ENCODE assay signal across 27 cellular contexts in the genomic region with DNA sequence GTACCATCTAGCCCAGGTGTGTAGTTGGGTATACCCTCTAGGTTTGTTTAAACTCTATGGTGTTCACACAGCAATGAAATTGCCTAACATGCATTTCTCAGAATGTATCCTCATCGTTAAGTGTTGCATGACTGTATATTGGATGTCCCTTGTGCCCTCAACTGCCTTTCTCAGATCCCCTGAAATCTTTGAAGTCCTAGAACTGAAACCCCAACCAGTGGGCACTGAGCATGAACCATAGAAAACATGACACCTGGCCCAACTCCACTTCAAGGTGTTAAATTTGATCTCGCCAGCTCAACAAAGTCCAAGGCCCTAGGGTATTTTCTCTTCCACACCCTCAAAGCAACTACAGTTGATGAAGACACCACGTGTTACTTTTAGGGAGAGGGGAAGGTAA. TPM values are rescaled to one million over a fixed set of nuclear protein-coding genes. Genes with fewer than 3 reads are reported as not detected.
"Had no signal": no experiment of that assay in that cellular context is flagged by ENCODE, and none has a peak within 500 bp of the region (broad histone marks: within the 10 kb centered on the region; RNA-seq: fewer than 3 reads in every experiment).

No MANE protein-coding gene starts in this region.

- H3K9me3 ChIP-seq: ovary, right lobe of liver, thoracic aorta, thyroid gland, vagina had no signal

- H3K9me3 Mint-ChIP-seq: natural killer cell treated with Interleukin-12 subunit alpha and Interleukin-12 subunit beta and Interleukin-15 and Interleukin-18, amount 100 ng/mL, for 72 hours had no signal

- H3K79me2 ChIP-seq: parathyroid adenoma had no signal

- H3K27ac Mint-ChIP-seq: natural killer cell treated with Interleukin-12 subunit alpha and Interleukin-12 subunit beta and Interleukin-15 and Interleukin-18, amount 100 ng/mL, for 72 hours; progenitor cell of endocrine pancreas; stimulated activated effector memory CD8-positive, alpha-beta T cell treated with anti-CD3 and anti-CD28 coated beads, Interleukin-12 subunit alpha, Interleukin-12 subunit beta, amount 100 ng/mL, for 72 hours; stimulated activated naive B cell treated with anti-CD40 and anti-IgM and Interleukin-4, amounts not matched to agents 10 μg/mL and 1 μg/mL and 100 μg/mL, for 72 hours had no signal

- H3K4me3 ChIP-seq: neural progenitor cell, ovary, psoas muscle, right lobe of liver, sigmoid colon, stomach, thoracic aorta, thyroid gland, tibial nerve, upper lobe of left lung, vagina had no signal

- H3K36me3 Mint-ChIP-seq: natural killer cell treated with Interleukin-12 subunit alpha and Interleukin-12 subunit beta and Interleukin-15 and Interleukin-18, amount 100 ng/mL, for 72 hours; stimulated activated effector memory CD8-positive, alpha-beta T cell treated with anti-CD3 and anti-CD28 coated beads, Interleukin-12 subunit alpha, Interleukin-12 subunit beta, amount 100 ng/mL, for 72 hours had no signal

- H3K9ac ChIP-seq: neural progenitor cell, parathyroid adenoma had no signal

- H3K27me3 Mint-ChIP-seq: natural killer cell treated with Interleukin-12 subunit alpha and Interleukin-12 subunit beta and Interleukin-15 and Interleukin-18, amount 100 ng/mL, for 72 hours; progenitor cell of endocrine pancreas; stimulated activated naive B cell treated with anti-CD40 and anti-IgM and Interleukin-4, amounts not matched to agents 10 μg/mL and 1 μg/mL and 100 μg/mL, for 72 hours had no signal

- H3K36me3 ChIP-seq: neural progenitor cell, ovary, right lobe of liver, sigmoid colon, stomach, thoracic aorta, thyroid gland, tibial nerve, upper lobe of left lung, vagina had no signal

- H3K4me1 ChIP-seq: neural progenitor cell, parathyroid adenoma, psoas muscle, right lobe of liver, sigmoid colon, stomach, thyroid gland, tibial nerve, upper lobe of left lung, vagina had no signal

- H3K4me3 Mint-ChIP-seq: naive thymus-derived CD8-positive, alpha-beta T cell; natural killer cell treated with Interleukin-12 subunit alpha and Interleukin-12 subunit beta and Interleukin-15 and Interleukin-18, amount 100 ng/mL, for 72 hours; neural progenitor cell; stimulated activated effector memory CD8-positive, alpha-beta T cell treated with anti-CD3 and anti-CD28 coated beads, Interleukin-12 subunit alpha, Interleukin-12 subunit beta, amount 100 ng/mL, for 72 hours; stimulated activated naive B cell treated with anti-CD40 and anti-IgM and Interleukin-4, amounts not matched to agents 10 μg/mL and 1 μg/mL and 100 μg/mL, for 72 hours had no signal

- H2AFZ ChIP-seq: neural progenitor cell, parathyroid adenoma had no signal

- DNase-seq: naive thymus-derived CD8-positive, alpha-beta T cell; occipital lobe; ovary; posterior cingulate gyrus; psoas muscle; right cardiac atrium; right lobe of liver; sigmoid colon; small intestine; stimulated activated CD4-positive, alpha-beta T cell treated with anti-CD3 and anti-CD28 coated beads, Interleukin-2, amount 100 ng/mL, for 24 hours; stimulated activated CD4-positive, alpha-beta T cell treated with anti-CD3 and anti-CD28 coated beads, Interleukin-2, amount 100 ng/mL, for 48 hours; stimulated activated CD4-positive, alpha-beta T cell treated with anti-CD3 and anti-CD28 coated beads, Interleukin-4, amount 100 ng/mL, for 24 hours; stimulated activated naive B cell treated with anti-CD40 and anti-IgM and Interleukin-4, amounts not matched to agents 10 μg/mL and 1 μg/mL and 100 μg/mL, for 72 hours; stimulated activated naive CD4-positive, alpha-beta T cell treated with Interleukin-2 at 50 U/mL for 16 hours; stomach; thyroid gland; upper lobe of left lung had no signal

- H3K27me3 ChIP-seq: neural progenitor cell, ovary, right lobe of liver, sigmoid colon, stomach, thyroid gland, tibial nerve, upper lobe of left lung, vagina had no signal

- H3K4me1 Mint-ChIP-seq: stimulated activated effector memory CD8-positive, alpha-beta T cell treated with anti-CD3 and anti-CD28 coated beads, Interleukin-12 subunit alpha, Interleukin-12 subunit beta, amount 100 ng/mL, for 72 hours had no signal

- ATAC-seq: naive thymus-derived CD8-positive, alpha-beta T cell; psoas muscle; right cardiac atrium; right lobe of liver had no signal

- H3K4me2 ChIP-seq: neural progenitor cell had no signal

- H3K27ac ChIP-seq: neural progenitor cell, ovary, parathyroid adenoma, psoas muscle, right lobe of liver, sigmoid colon, stomach, thoracic aorta, thyroid gland, tibial nerve, upper lobe of left lung, vagina had no signal

RNA-seq across cellular contexts. Expression of gene GPR143, which starts 35.6 kb away (rescaled TPM):
- total RNA-seq: naive thymus-derived CD8-positive, alpha-beta T cell; natural killer cell treated with Interleukin-12 subunit alpha and Interleukin-12 subunit beta and Interleukin-15 and Interleukin-18, amount 100 ng/mL, for 72 hours; osteoblast; psoas muscle; sigmoid colon; subcutaneous adipose tissue; vagina had no signal
- polyA plus RNA-seq: naive thymus-derived CD8-positive, alpha-beta T cell had no signal

RNA-seq across cellular contexts. Expression of gene SHROOM2, which starts 56.2 kb away (rescaled TPM):
- total RNA-seq: naive thymus-derived CD8-positive, alpha-beta T cell had no signal
- polyA plus RNA-seq: naive thymus-derived CD8-positive, alpha-beta T cell had no signal
